In the genomic region with DNA sequence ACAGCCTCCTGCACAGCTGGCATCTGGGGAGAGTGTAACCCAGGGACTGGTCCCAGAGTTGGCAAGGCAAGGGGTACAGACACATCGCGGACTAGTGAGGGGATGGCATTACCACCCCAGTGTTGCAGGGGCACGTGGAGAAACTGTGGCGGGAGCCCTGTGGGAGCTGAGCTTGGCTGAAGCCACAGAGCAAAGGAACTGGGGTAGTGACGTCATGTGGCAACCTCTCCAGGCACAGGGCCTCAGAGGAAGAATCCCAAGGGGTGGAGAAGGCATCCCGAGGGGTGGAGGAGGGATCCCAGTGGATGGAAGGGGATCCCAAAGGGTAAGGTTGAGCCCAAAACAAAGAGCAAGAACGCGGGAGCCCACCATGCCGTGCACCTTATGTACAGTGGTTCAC, we compare ENCODE assay signal across 24 cellular contexts.
"Had no signal": no experiment of that assay in that cellular context is flagged by ENCODE, and none has a peak within 500 bp of the region (broad histone marks: within the 10 kb centered on the region; RNA-seq: fewer than 3 reads in every experiment).

No MANE protein-coding gene starts in this region.

- H3K9me3 ChIP-seq: MG63, SJSA1 had no signal

- H3K27me3 ChIP-seq: MG63, SJSA1 had no signal

- H3K27ac ChIP-seq: HL-60, SJSA1, SK-N-MC had no signal

- H3K36me3 ChIP-seq: MG63, SJSA1 had no signal

- H3K4me3 ChIP-seq: MG63, SJSA1, SK-N-MC had no signal

- DNase-seq: KBM-7, MG63, NCI-H1092, NCI-H1105 treated with DMSO at 0.1 percent for 48 hours, NCI-H1417 treated with DMSO at 0.1 percent for 48 hours, NCI-H146, NCI-H187, NCI-H2029, NCI-H2081 treated with DMSO at 0.1 percent for 48 hours, NCI-H2171, NCI-H226, NCI-H446, NCI-H510A, NCI-H524 treated with DMSO at 0.1 percent for 48 hours, NCI-H69, NCI-H774, Right ventricle myocardium superior, RPMI8226, SIG-M5 had no signal

- FAIRE-seq: HTR-8/SVneo, RCC 7860 had no signal

- H3K4me1 ChIP-seq: SJSA1 had no signal
